1 cellular context compared by ENCODE assay signal in genomic region chr3:153925826-153926514, GRCh38.
TF ChIP-seq lines count a peak whose summit lies in the region.

No MANE protein-coding gene starts in this region.

TF ChIP-seq in HepG2, 621 proteins besides CTCF, POLR2A, EP300 and RAD21 (continued from another document):
- TF ChIP-seq ZFP91 (CRISPR knock-in tag; IDR thresholded peaks at IDR 0.05; ENCODE audit: borderline replicate concordance): no peak
